ENCODE assay signal across 18 cellular contexts in the genomic region with DNA sequence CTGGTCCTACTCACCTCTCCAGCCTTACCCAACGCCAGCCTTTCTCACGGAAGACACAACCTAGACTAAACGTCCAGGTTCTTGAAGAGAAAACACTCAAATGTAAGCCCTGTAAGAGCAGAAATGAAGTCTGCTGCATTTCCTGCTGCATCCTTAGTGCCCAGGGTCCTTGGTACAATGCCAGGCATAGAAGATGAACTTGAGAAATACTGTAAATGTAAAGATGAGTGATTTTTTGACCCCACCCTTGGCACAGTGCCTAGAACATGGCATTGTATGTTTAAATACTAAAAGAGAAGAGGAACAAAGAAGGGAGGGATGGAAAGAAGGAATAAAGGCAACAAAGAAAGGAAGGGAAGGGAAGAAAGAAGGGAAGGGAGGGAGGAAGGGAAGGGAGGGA.
"Had no signal": no experiment of that assay in that cellular context is flagged by ENCODE, and none has a peak within 500 bp of the region (broad histone marks: within the 10 kb centered on the region; RNA-seq: fewer than 3 reads in every experiment).

No MANE protein-coding gene starts in this region.

- H3K9me3 ChIP-seq: adrenal gland, gastroesophageal sphincter, left lung, mucosa of descending colon, neutrophil, transverse colon had no signal

- H3K4me1 ChIP-seq: adrenal gland, gastroesophageal sphincter, left lung, parathyroid adenoma, transverse colon had no signal

- DNase-seq: activated CD4-positive, alpha-beta memory T cell treated with anti-CD3 and anti-CD28 coated beads for 36 hours; activated CD8-positive, alpha-beta memory T cell treated with anti-CD3 and anti-CD28 coated beads, Interleukin-2, amount 10 ng/mL, durations not matched to agents 7 days and 5 days; activated naive CD4-positive, alpha-beta T cell treated with anti-CD3 and anti-CD28 coated beads, Interleukin-2, amount 10 ng/mL, durations not matched to agents 7 days and 5 days; activated T-cell treated with anti-CD3 and anti-CD28 coated beads, Interleukin-2, amount 50 U/mL, for 1 hour; left lung; mucosa of descending colon; naive thymus-derived CD8-positive, alpha-beta T cell; T-helper 1 cell; T1000; transverse colon; WERI-Rb-1 had no signal

- H3K79me2 ChIP-seq: parathyroid adenoma had no signal

- H2AFZ ChIP-seq: parathyroid adenoma had no signal

- H3K27me3 ChIP-seq: adrenal gland, cardiac muscle cell had no signal

- H3K4me3 ChIP-seq: adrenal gland, cardiac muscle cell, gastroesophageal sphincter, left lung, mucosa of descending colon, transverse colon had no signal

- ATAC-seq: activated CD8-positive, alpha-beta memory T cell treated with anti-CD3 and anti-CD28 coated beads, Interleukin-2, amount 10 ng/mL, durations not matched to agents 7 days and 5 days; gastroesophageal sphincter; mucosa of descending colon; naive thymus-derived CD8-positive, alpha-beta T cell; stimulated activated memory B cell treated with anti-CD40 and anti-IgM and Interleukin-4, amounts not matched to agents 10 μg/mL and 1 μg/mL and 100 μg/mL, for 72 hours had no signal

- H3K36me3 Mint-ChIP-seq: activated CD4-positive, alpha-beta memory T cell treated with anti-CD3 and anti-CD28 coated beads for 36 hours; activated CD8-positive, alpha-beta memory T cell treated with anti-CD3 and anti-CD28 coated beads, Interleukin-2, amount 10 ng/mL, durations not matched to agents 7 days and 5 days; activated naive CD4-positive, alpha-beta T cell treated with anti-CD3 and anti-CD28 coated beads, Interleukin-2, amount 10 ng/mL, durations not matched to agents 7 days and 5 days; naive thymus-derived CD8-positive, alpha-beta T cell; stimulated activated memory B cell treated with anti-CD40 and anti-IgM and Interleukin-4, amounts not matched to agents 10 μg/mL and 1 μg/mL and 100 μg/mL, for 72 hours had no signal

- FAIRE-seq: keratinocyte had no signal

- H3K4me1 Mint-ChIP-seq: activated CD8-positive, alpha-beta memory T cell treated with anti-CD3 and anti-CD28 coated beads, Interleukin-2, amount 10 ng/mL, durations not matched to agents 7 days and 5 days; activated naive CD4-positive, alpha-beta T cell treated with anti-CD3 and anti-CD28 coated beads, Interleukin-2, amount 10 ng/mL, durations not matched to agents 7 days and 5 days; naive thymus-derived CD8-positive, alpha-beta T cell; stimulated activated memory B cell treated with anti-CD40 and anti-IgM and Interleukin-4, amounts not matched to agents 10 μg/mL and 1 μg/mL and 100 μg/mL, for 72 hours had no signal

- H3K27ac Mint-ChIP-seq: activated CD4-positive, alpha-beta memory T cell treated with anti-CD3 and anti-CD28 coated beads for 36 hours; activated CD8-positive, alpha-beta memory T cell treated with anti-CD3 and anti-CD28 coated beads, Interleukin-2, amount 10 ng/mL, durations not matched to agents 7 days and 5 days; activated naive CD4-positive, alpha-beta T cell treated with anti-CD3 and anti-CD28 coated beads, Interleukin-2, amount 10 ng/mL, durations not matched to agents 7 days and 5 days; naive thymus-derived CD8-positive, alpha-beta T cell; stimulated activated memory B cell treated with anti-CD40 and anti-IgM and Interleukin-4, amounts not matched to agents 10 μg/mL and 1 μg/mL and 100 μg/mL, for 72 hours had no signal

- H3K4me3 Mint-ChIP-seq: activated CD4-positive, alpha-beta memory T cell treated with anti-CD3 and anti-CD28 coated beads for 36 hours; activated CD8-positive, alpha-beta memory T cell treated with anti-CD3 and anti-CD28 coated beads, Interleukin-2, amount 10 ng/mL, durations not matched to agents 7 days and 5 days; activated naive CD4-positive, alpha-beta T cell treated with anti-CD3 and anti-CD28 coated beads, Interleukin-2, amount 10 ng/mL, durations not matched to agents 7 days and 5 days; naive thymus-derived CD8-positive, alpha-beta T cell; stimulated activated memory B cell treated with anti-CD40 and anti-IgM and Interleukin-4, amounts not matched to agents 10 μg/mL and 1 μg/mL and 100 μg/mL, for 72 hours had no signal

- H3K27me3 Mint-ChIP-seq: activated naive CD4-positive, alpha-beta T cell treated with anti-CD3 and anti-CD28 coated beads, Interleukin-2, amount 10 ng/mL, durations not matched to agents 7 days and 5 days; stimulated activated memory B cell treated with anti-CD40 and anti-IgM and Interleukin-4, amounts not matched to agents 10 μg/mL and 1 μg/mL and 100 μg/mL, for 72 hours had no signal

- H3K36me3 ChIP-seq: adrenal gland, cardiac muscle cell, gastroesophageal sphincter, left lung, neutrophil, transverse colon, WERI-Rb-1 had no signal

- H3K27ac ChIP-seq: adrenal gland, cardiac muscle cell, gastroesophageal sphincter, left lung, neutrophil, parathyroid adenoma, transverse colon, WERI-Rb-1 had no signal

- H3K9me3 Mint-ChIP-seq: activated CD4-positive, alpha-beta memory T cell treated with anti-CD3 and anti-CD28 coated beads for 36 hours; activated naive CD4-positive, alpha-beta T cell treated with anti-CD3 and anti-CD28 coated beads, Interleukin-2, amount 10 ng/mL, durations not matched to agents 7 days and 5 days had no signal

- H3K9ac ChIP-seq: parathyroid adenoma had no signal
